ENCODE assay signal across 1 cellular context in the genomic region with DNA sequence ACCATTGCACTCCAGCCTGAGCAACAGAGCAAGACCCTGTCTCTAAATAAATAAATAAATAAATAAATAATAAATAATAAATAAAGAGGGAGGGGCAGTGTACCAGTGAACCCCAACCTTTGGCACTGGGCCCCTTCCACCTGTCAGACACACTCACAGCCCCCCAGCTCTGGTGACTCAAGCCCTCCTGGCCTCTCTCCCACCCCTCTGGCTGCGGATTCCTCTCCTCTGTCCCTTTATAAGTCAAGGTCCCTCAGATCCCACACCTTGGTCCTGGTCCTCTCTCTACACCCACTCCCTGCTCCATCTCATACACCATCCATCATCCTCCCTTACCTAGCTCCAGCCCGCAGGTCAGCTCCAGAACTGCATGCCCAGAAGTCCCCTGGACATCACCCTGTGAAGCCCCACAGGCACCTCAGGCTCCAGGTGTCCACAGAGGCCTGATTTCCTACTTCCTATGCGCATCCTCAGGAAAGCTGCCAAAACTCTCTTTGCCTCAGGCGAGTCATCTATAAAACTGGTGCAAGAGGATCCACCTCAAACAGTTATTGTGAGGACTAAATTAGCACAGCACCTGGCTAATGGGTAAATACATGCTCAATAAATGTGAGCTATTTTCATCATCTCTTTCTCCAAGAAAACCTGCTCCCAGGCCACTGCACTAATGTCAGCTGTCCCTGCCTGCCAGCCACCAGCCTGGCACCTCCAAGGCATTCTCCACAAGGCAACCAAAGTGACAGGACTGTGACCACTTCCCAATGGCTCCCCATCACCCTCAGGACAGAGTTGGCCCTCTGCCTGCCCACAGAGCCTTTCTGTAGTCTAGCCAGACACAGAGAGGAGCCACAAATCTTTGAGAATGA.
TF ChIP-seq lines count a peak whose summit lies in the region.

No MANE protein-coding gene starts in this region.

TF ChIP-seq in HEK293T, 16 proteins besides CTCF, POLR2A, EP300 and RAD21 (continued from another document):
- TF ChIP-seq, protein P1, sequence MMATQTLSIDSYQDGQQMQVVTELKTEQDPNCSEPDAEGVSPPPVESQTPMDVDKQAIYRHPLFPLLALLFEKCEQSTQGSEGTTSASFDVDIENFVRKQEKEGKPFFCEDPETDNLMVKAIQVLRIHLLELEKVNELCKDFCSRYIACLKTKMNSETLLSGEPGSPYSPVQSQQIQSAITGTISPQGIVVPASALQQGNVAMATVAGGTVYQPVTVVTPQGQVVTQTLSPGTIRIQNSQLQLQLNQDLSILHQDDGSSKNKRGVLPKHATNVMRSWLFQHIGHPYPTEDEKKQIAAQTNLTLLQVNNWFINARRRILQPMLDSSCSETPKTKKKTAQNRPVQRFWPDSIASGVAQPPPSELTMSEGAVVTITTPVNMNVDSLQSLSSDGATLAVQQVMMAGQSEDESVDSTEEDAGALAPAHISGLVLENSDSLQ (IDR thresholded peaks at IDR 0.05) = no peak
- TF ChIP-seq FOXK2 (IDR thresholded peaks at IDR 0.05) (no peak), L3MBTL2 (conservative IDR thresholded peaks at IDR 0.05) (no peak), FOXA1 (IDR thresholded peaks at IDR 0.05) (no peak), SUZ12 (IDR thresholded peaks at IDR 0.05) (no peak), ZNF384 (IDR thresholded peaks at IDR 0.05) (no peak)
